ENCODE assay signal across 20 cellular contexts in genomic region chr11:73956876-73957653, GRCh38. TPM values are rescaled to one million over a fixed set of nuclear protein-coding genes. Genes with fewer than 3 reads are reported as not detected.
DNase-seq lines count a peak whose midpoint lies in the region; ATAC-seq and TF ChIP-seq lines count a peak whose summit lies in the region.
"Had no signal": no experiment of that assay in that cellular context is flagged by ENCODE, and none has a peak within 500 bp of the region (broad histone marks: within the 10 kb centered on the region; RNA-seq: fewer than 3 reads in every experiment).

No MANE protein-coding gene starts in this region.

- CTCF ChIA-PET in activated naive CD4-positive, alpha-beta T cell treated with anti-CD3 and anti-CD28 coated beads for 36 hours (lab: Charles Lee), result interaction anchor here (0.8 kb wide), 1 partner anchor 10 kb away, joined by 4 read pairs; no protein-coding TSS in a partner anchor

- no peaks in the 10 kb centered on the region for H3K9me3 ChIP-seq in WERI-Rb-1 (ENCODE audit: severe bottlenecking)
- H3K9me3 ChIP-seq: HAP-1, prostate gland had no signal

- intact Hi-C loops in activated naive CD4-positive, alpha-beta T cell treated with anti-CD3 and anti-CD28 coated beads for 36 hours (cut with micrococcal nuclease), result no loop called here
- intact Hi-C loops in sciatic nerve (cut with DNase I), result no loop called here

- H3K36me3 Mint-ChIP-seq in activated naive CD4-positive, alpha-beta T cell treated with anti-CD3 and anti-CD28 coated beads for 36 hours (ENCODE audit: low read depth), result no peaks in the 10 kb centered on the region
- peaks cover 0 to 3% (median 0%) of the 10 kb centered on the region in 3 donors for H3K36me3 Mint-ChIP-seq in immature natural killer cell

- peaks cover 2% of the 10 kb centered on the region for H3K27me3 Mint-ChIP-seq in activated naive CD4-positive, alpha-beta T cell treated with anti-CD3 and anti-CD28 coated beads for 36 hours (ENCODE audit: low read depth)
- H3K27me3 Mint-ChIP-seq in immature natural killer cell (ENCODE audit: low read depth in 3 of 3), result peaks cover 2 to 14% (median 4%) of the 10 kb centered on the region in 3 donors

- no peaks in the 10 kb centered on the region for H3K36me3 ChIP-seq in WERI-Rb-1
- H3K36me3 ChIP-seq: HAP-1, prostate gland had no signal

- ATAC-seq in sciatic nerve, result no peak
- no peak for ATAC-seq in HG03097 (IDR thresholded peaks at IDR 0.05; ENCODE audit: low FRiP score, unreplicated experiment)
- ATAC-seq: left lobe of liver had no signal

- no peak for TF ChIP-seq CTCF in WERI-Rb-1 (IDR thresholded peaks at IDR 0.05; ENCODE audit: low read depth, low read length)

- no peak overlapping the region for H3K27ac ChIP-seq in WERI-Rb-1
- H3K27ac ChIP-seq: PC-9, prostate gland had no signal

- H3K27me3 ChIP-seq in WERI-Rb-1 (ENCODE audit: insufficient read depth, low read depth, severe bottlenecking), result no peaks in the 10 kb centered on the region

- no peak overlapping the region for H3K4me3 ChIP-seq in WERI-Rb-1 (ENCODE audit: low read depth, low read length)
- H3K4me3 ChIP-seq: HAP-1, PC-9, prostate gland had no signal

- no peaks in the 10 kb centered on the region for H3K9me3 Mint-ChIP-seq in activated naive CD4-positive, alpha-beta T cell treated with anti-CD3 and anti-CD28 coated beads for 36 hours
- no peaks in the 10 kb centered on the region for H3K9me3 Mint-ChIP-seq in immature natural killer cell
- H3K9me3 Mint-ChIP-seq: activated T-cell treated with anti-CD3 and anti-CD28 coated beads, Interleukin-2, amount 50 U/mL, for 72 hours had no signal

- H3K4me3 Mint-ChIP-seq in activated naive CD4-positive, alpha-beta T cell treated with anti-CD3 and anti-CD28 coated beads for 36 hours, result peak overlapping the region; percentile 23
- H3K4me3 Mint-ChIP-seq in immature natural killer cell, result peak overlapping the region in 1 of 5 donors; percentile 44

- no peak for DNase-seq in activated naive CD4-positive, alpha-beta T cell treated with anti-CD3 and anti-CD28 coated beads for 36 hours
- no peak for DNase-seq in activated naive CD4-positive, alpha-beta T cell treated with anti-CD3 and anti-CD28 coated beads, Interleukin-2, amount 50 U/mL, for 16 hours
- DNase-seq in NCI-H2227 treated with DMSO at 0.1 percent for 48 hours (lab: John Stamatoyannopoulos, UW), result peak; percentile 19
- DNase-seq in islet precursor cell, result peak; percentile 36
- peak; percentile 41 for DNase-seq in sciatic nerve (ENCODE audit: low spot score)
- DNase-seq in WERI-Rb-1, result no peak
- no peak for DNase-seq in immature natural killer cell
- DNase-seq: activated CD4-positive, alpha-beta T cell treated with anti-CD3 and anti-CD28 coated beads, Interleukin-2, amount 50 U/mL, for 48 hours; activated T-cell treated with anti-CD3 and anti-CD28 coated beads, Interleukin-2, amount 50 U/mL, for 72 hours; hypothalamus; NCI-H1436 treated with DMSO at 0.1 percent for 48 hours; NCI-H510A; stimulated activated naive CD4-positive, alpha-beta T cell treated with Interleukin-2 at 50 U/mL for 16 hours had no signal

- peaks cover 3% of the 10 kb centered on the region for H3K4me1 Mint-ChIP-seq in activated naive CD4-positive, alpha-beta T cell treated with anti-CD3 and anti-CD28 coated beads for 36 hours (ENCODE audit: low read depth)
- peaks cover 0 to 6% of the 10 kb centered on the region in 2 donors for H3K4me1 Mint-ChIP-seq in immature natural killer cell

- H3K27ac Mint-ChIP-seq in activated naive CD4-positive, alpha-beta T cell treated with anti-CD3 and anti-CD28 coated beads for 36 hours, result no peak overlapping the region
- no peak overlapping the region for H3K27ac Mint-ChIP-seq in immature natural killer cell
- H3K27ac Mint-ChIP-seq: activated T-cell treated with anti-CD3 and anti-CD28 coated beads, Interleukin-2, amount 50 U/mL, for 72 hours had no signal

RNA-seq across cellular contexts. Expression of gene DNAJB13, which starts 6.2 kb away (rescaled TPM):
- total RNA-seq in activated naive CD4-positive, alpha-beta T cell treated with anti-CD3 and anti-CD28 coated beads for 36 hours, result under 1 TPM in 1 of 2 experiments, not detected in 1; 0.26 TPM
- 0.62 TPM for total RNA-seq in sciatic nerve
- polyA plus RNA-seq in immature natural killer cell, result not detected
- total RNA-seq: left lobe of liver, SK-MEL-5 had no signal

RNA-seq across cellular contexts. Expression of gene UCP2, which starts 25.6 kb away (rescaled TPM):
- 100 to 1,000 TPM; 149 to 157 TPM for total RNA-seq in activated naive CD4-positive, alpha-beta T cell treated with anti-CD3 and anti-CD28 coated beads for 36 hours
- 43.1 TPM for total RNA-seq in sciatic nerve
- polyA plus RNA-seq in immature natural killer cell, result 1,000 to 10,000 TPM; 1,092 to 2,060 (median 1,799) TPM
- total RNA-seq: HT1080 had no signal

RNA-seq across cellular contexts. Expression of gene UCP3, which starts 51.8 kb away (rescaled TPM):
- total RNA-seq in activated naive CD4-positive, alpha-beta T cell treated with anti-CD3 and anti-CD28 coated beads for 36 hours, result under 1 TPM; 0.32 to 0.83 TPM
- total RNA-seq in sciatic nerve, result 2.6 TPM
- polyA plus RNA-seq in immature natural killer cell, result 1 to 10 TPM in 1 of 3 donors, under 1 TPM in 2; 0.41 to 1.3 (median 0.52) TPM

Comparison
In these comparisons a context has a peak if more than half of its experiments do, and no peak if none do; other contexts are left out.
1. DNase-seq: peak in NCI-H2227 treated with DMSO at 0.1 percent for 48 hours (single experiment), islet precursor cell (single experiment) and sciatic nerve (single experiment); none in activated naive CD4-positive, alpha-beta T cell treated with anti-CD3 and anti-CD28 coated beads for 36 hours (single experiment), activated naive CD4-positive, alpha-beta T cell treated with anti-CD3 and anti-CD28 coated beads, Interleukin-2, amount 50 U/mL, for 16 hours (single experiment), WERI-Rb-1 (single experiment) and immature natural killer cell (0 of 3).